Comparison of ENCODE assay signal across 18 cellular contexts in genomic region chr1:19862944-19863343, GRCh38. TPM values are rescaled to one million over a fixed set of nuclear protein-coding genes. Genes with fewer than 3 reads are reported as not detected.
DNase-seq lines count a peak whose midpoint lies in the region; ATAC-seq, FAIRE-seq and TF ChIP-seq lines count a peak whose summit lies in the region.
"Had no signal": no experiment of that assay in that cellular context is flagged by ENCODE, and none has a peak within 500 bp of the region (broad histone marks: within the 10 kb centered on the region; RNA-seq: fewer than 3 reads in every experiment).

No MANE protein-coding gene starts in this region.

- H3K27me3 ChIP-seq in breast epithelium (no peaks in the 10 kb centered on the region), IMR-90 (ENCODE audit: control insufficient read depth, insufficient read depth, low read length) (peaks cover 3% of the 10 kb centered on the region), K562 (ENCODE audit: control insufficient read depth in 2 of 2, insufficient read depth in 2 of 2, low read length in 2 of 2) (peaks cover 5 to 11% of the 10 kb centered on the region in 2 experiments; a peak in 3 of 5 replicates), tibial artery (peaks cover 0 to 11% of the 10 kb centered on the region in 2 donors)
- H3K27me3 ChIP-seq: BLaER1 had no signal

- no peak overlapping the region for H2AFZ ChIP-seq in IMR-90 (replicated peaks; ENCODE audit: low read length, poor library complexity)
- no peak overlapping the region for H2AFZ ChIP-seq in K562 (ENCODE audit: low read depth, low read length)
- H2AFZ ChIP-seq in OCI-LY7 (ENCODE audit: low read length): no peak overlapping the region

- no peak overlapping the region for H4K91ac ChIP-seq in IMR-90 (ENCODE audit: insufficient read depth, low read depth, low read length)

- no peak overlapping the region for H2BK120ac ChIP-seq in IMR-90 (ENCODE audit: low read depth, low read length)

- H2AK9ac ChIP-seq in IMR-90 (replicated peaks; ENCODE audit: low read depth, low read length, poor library complexity): no peak overlapping the region

- no peak overlapping the region for H3K4ac ChIP-seq in IMR-90 (ENCODE audit: low read depth, low read length)

- no peaks in the 10 kb centered on the region for H3K36me3 ChIP-seq in breast epithelium
- no peaks in the 10 kb centered on the region for H3K36me3 ChIP-seq in IMR-90 (ENCODE audit: control insufficient read depth, insufficient read depth, low read length)
- H3K36me3 ChIP-seq in K562 (ENCODE audit: control insufficient read depth, insufficient read depth, low read length): no peaks in the 10 kb centered on the region
- H3K36me3 ChIP-seq in OCI-LY7 (ENCODE audit: insufficient read depth, low read length): no peaks in the 10 kb centered on the region
- no peaks in the 10 kb centered on the region for H3K36me3 ChIP-seq in tibial artery
- H3K36me3 ChIP-seq: BLaER1 had no signal

- no peaks in the 10 kb centered on the region for H3K27me3 Mint-ChIP-seq in MCF 10A (ENCODE audit: insufficient read depth, unreplicated experiment)

- H3K27ac ChIP-seq in breast epithelium (no peak overlapping the region), IMR-90 (ENCODE audit: insufficient read depth, low read length) (no peak overlapping the region), K562 (ENCODE audit: extremely low read depth, low read depth, low read length) (no peak overlapping the region), OCI-LY7 (ENCODE audit: low read depth, low read length, poor library complexity, severe bottlenecking) (no peak overlapping the region), tibial artery (no peak overlapping the region)
- H3K27ac ChIP-seq: BLaER1 had no signal

- H4K20me1 ChIP-seq in IMR-90 (ENCODE audit: insufficient read depth, low read length) (no peaks in the 10 kb centered on the region), K562 (replicated peaks; ENCODE audit: control insufficient read depth, insufficient read depth, low read length) (no peaks in the 10 kb centered on the region; the same call in 1 of the 2 replicates), OCI-LY7 (ENCODE audit: insufficient read depth, low read length) (no peaks in the 10 kb centered on the region)
- H4K20me1 ChIP-seq: BLaER1 had no signal

- peak overlapping the region; percentile 59 for H3K27ac Mint-ChIP-seq in MCF 10A (ENCODE audit: low read depth, unreplicated experiment)
- H3K27ac Mint-ChIP-seq: CD14-positive monocyte, H9 had no signal

- POLR2A ChIA-PET in MCF 10A (lab: Yijun Ruan, JAX): interaction anchor here (0.6 to 0.7 kb wide), 2 partner anchors 8 to 37 kb away, joined by 3 to 4 read pairs; no protein-coding TSS in a partner anchor
- POLR2A ChIA-PET in IMR-90 (lab: Charles Lee; ENCODE audit: unreplicated experiment): no interaction called here
- POLR2A ChIA-PET in K562 (lab: Yijun Ruan, JAX): interaction anchor here (2.2 kb wide), 1 partner anchor 15 kb away, joined by 6 read pairs; no protein-coding TSS in a partner anchor
- POLR2A ChIA-PET in OCI-LY7 (lab: Charles Lee): no interaction called here

- peak overlapping the region; percentile 57; the same call in 1 of the 2 replicates for H2BK20ac ChIP-seq in IMR-90 (ENCODE audit: low read depth, low read length)

- dilution Hi-C loops in IMR-90 (cut with HindIII; ENCODE audit: low sequenced_read_pairs, unreplicated experiment): no loop called here

- no peak overlapping the region for H4K5ac ChIP-seq in IMR-90 (ENCODE audit: low read depth, low read length)

- H3K9me3 Mint-ChIP-seq in MCF 10A (ENCODE audit: unreplicated experiment): no peaks in the 10 kb centered on the region

- no peak for TF ChIP-seq EP300 in K562 (IDR thresholded peaks at IDR 0.05; ENCODE audit: low read length)

- 60% methylated on average over 1 of the region's 3 CpGs; no CpG with 5 or more reads in 1 of the 2 experiments for WGBS in IMR-90 (ENCODE audit: extremely low coverage in 2 of 2, insufficient read length in 1 of 2), 2 experiments
- WGBS in K562 (ENCODE audit: insufficient coverage, low coverage, missing lambda C conversion rate): 6% methylated on average over 3 of the region's 3 CpGs

- TF ChIP-seq RAD21 in IMR-90 (IDR thresholded peaks at IDR 0.05; ENCODE audit: low read length) (no peak), K562 (CRISPR knock-in tag; conservative IDR thresholded peaks at IDR 0.05 in 1 of 2, IDR thresholded peaks at IDR 0.05 in 1 of 2) (no peak)

- ATAC-seq in IMR-90 (ENCODE audit: low read depth): no peak
- ATAC-seq in K562: no peak

- peaks cover 10% of the 10 kb centered on the region for H3K4me1 Mint-ChIP-seq in MCF 10A (ENCODE audit: insufficient read depth, unreplicated experiment)
- H3K4me1 Mint-ChIP-seq: CD4-positive, alpha-beta memory T cell had no signal

- H3K4me3 Mint-ChIP-seq in MCF 10A (ENCODE audit: unreplicated experiment): peak overlapping the region; percentile 16
- H3K4me3 Mint-ChIP-seq: CD14-positive monocyte; CD4-positive, alpha-beta memory T cell; H9 had no signal

- intact Hi-C loops in MCF 10A (cut with micrococcal nuclease): no loop called here
- intact Hi-C loops in breast epithelium (cut with DNase I; ENCODE audit: low total_unique reads): loop anchor here (2.0 kb wide), 1 partner anchor 48 kb away; the partner anchor contains the start of gene RNF186
- intact Hi-C loops in IMR-90 (cut with micrococcal nuclease): no loop called here
- intact Hi-C loops in K562 (cut with micrococcal nuclease): no loop called here
- intact Hi-C loops in OCI-LY7 (cut with micrococcal nuclease; ENCODE audit: unreplicated experiment): no loop called here
- intact Hi-C loops in tibial artery (cut with DNase I; ENCODE audit: low total_unique reads): loop anchor here (5.0 kb wide), 1 partner anchor 1511 kb away; no protein-coding TSS in a partner anchor

- H3K9me2 ChIP-seq in OCI-LY7 (ENCODE audit: insufficient read depth, low read length): no peaks in the 10 kb centered on the region

- H2AK5ac ChIP-seq in IMR-90 (ENCODE audit: low read depth, low read length): no peak overlapping the region

- H3K9me3 ChIP-seq in breast epithelium (no peaks in the 10 kb centered on the region), IMR-90 (ENCODE audit: control insufficient read depth, insufficient read depth, low read length) (peaks cover 3% of the 10 kb centered on the region; the same call in 1 of the 2 replicates), K562 (replicated peaks; ENCODE audit: control insufficient read depth, insufficient read depth, low read depth, low read length) (no peaks in the 10 kb centered on the region; the same call in 1 of the 2 replicates), OCI-LY7 (ENCODE audit: low read length) (no peaks in the 10 kb centered on the region), tibial artery (peaks cover 5 to 14% (median 12%) of the 10 kb centered on the region in 3 donors)

- 0 out of 3 replicates have a peak overlapping the region, but pooled peaks have one; percentile 83 for H2BK15ac ChIP-seq in IMR-90 (ENCODE audit: low read depth, low read length)

- H4K8ac ChIP-seq in IMR-90 (ENCODE audit: low read depth in 2 of 2, low read length in 2 of 2): no peak overlapping the region

- H3K9ac ChIP-seq in IMR-90 (ENCODE audit: low read depth, low read length): no peak overlapping the region
- no peak overlapping the region for H3K9ac ChIP-seq in K562 (ENCODE audit: insufficient read depth in 1 of 2, low read depth in 2 of 2, low read length in 2 of 2)
- H3K9ac ChIP-seq: BLaER1 had no signal

- H2BK5ac ChIP-seq in IMR-90 (ENCODE audit: low read depth, low read length, poor library complexity, severe bottlenecking): no peak overlapping the region

- peaks cover 6% of the 10 kb centered on the region for H3K9me1 ChIP-seq in IMR-90 (ENCODE audit: insufficient read depth, low read length)
- no peaks in the 10 kb centered on the region for H3K9me1 ChIP-seq in K562 (ENCODE audit: control insufficient read depth, insufficient read depth, low read length)

- no peak for TF ChIP-seq CTCF in MCF 10A (IDR thresholded peaks at IDR 0.05; ENCODE audit: unreplicated experiment)
- no peak for TF ChIP-seq CTCF in breast epithelium (IDR thresholded peaks at IDR 0.05)
- no peak for TF ChIP-seq CTCF in IMR-90 (conservative IDR thresholded peaks at IDR 0.05; ENCODE audit: low read depth, low read length)
- no peak for TF ChIP-seq CTCF in K562 (IDR thresholded peaks at IDR 0.05 in 2 of 3, conservative IDR thresholded peaks at IDR 0.05 in 1 of 3; ENCODE audit: insufficient read depth in 2 of 3, low read depth in 1 of 3, low read length in 3 of 3)
- no peak for TF ChIP-seq CTCF in OCI-LY7 (conservative IDR thresholded peaks at IDR 0.05; ENCODE audit: low read length)
- TF ChIP-seq CTCF in tibial artery (IDR thresholded peaks at IDR 0.05): no peak

- H3K18ac ChIP-seq in IMR-90 (ENCODE audit: low read depth, low read length): no peak overlapping the region

- no peaks in the 10 kb centered on the region for H3K79me1 ChIP-seq in IMR-90 (ENCODE audit: low read depth in 1 of 2, low read length in 2 of 2)

- no peak for FAIRE-seq in K562 (lab: Jason Lieb, UNC)
- FAIRE-seq: H1 had no signal

- no TSS peak for BruUV-seq in MCF 10A (replicated peaks; lab: Mats Ljungman, UMichigan)
- no TSS peak for BruUV-seq in IMR-90 (replicated peaks; lab: Mats Ljungman, UMichigan)
- BruUV-seq in K562 (replicated peaks; lab: Mats Ljungman, UMichigan): no TSS peak
- BruUV-seq in OCI-LY7 (replicated peaks; lab: Mats Ljungman, UMichigan): no TSS peak

- H3K4me2 ChIP-seq in IMR-90 (ENCODE audit: low read depth, low read length) (no peak overlapping the region), K562 (ENCODE audit: insufficient read depth, low read length) (no peak overlapping the region), OCI-LY7 (ENCODE audit: low read length) (no peak overlapping the region)
- H3K4me2 ChIP-seq: BLaER1 had no signal

- H3K79me2 ChIP-seq in K562 (ENCODE audit: control insufficient read depth, insufficient read depth, low read length) (no peaks in the 10 kb centered on the region), OCI-LY7 (ENCODE audit: insufficient read depth, low read depth, low read length) (no peaks in the 10 kb centered on the region)

- H3K4me3 ChIP-seq in breast epithelium (no peak overlapping the region), IMR-90 (ENCODE audit: insufficient read depth, low read depth, low read length) (no peak overlapping the region), K562 (no peak overlapping the region), OCI-LY7 (ENCODE audit: low read depth, low read length, poor library complexity, severe bottlenecking) (no peak overlapping the region), tibial artery (no peak overlapping the region)
- H3K4me3 ChIP-seq: BLaER1 had no signal

- H3K14ac ChIP-seq in IMR-90 (replicated peaks; ENCODE audit: low read depth, low read length): no peak overlapping the region

- no peak overlapping the region for H3K56ac ChIP-seq in IMR-90 (ENCODE audit: extremely low read depth, insufficient read depth, low read length)

- H3K36me3 Mint-ChIP-seq in MCF 10A (ENCODE audit: insufficient read depth, unreplicated experiment): no peaks in the 10 kb centered on the region
- H3K36me3 Mint-ChIP-seq: CD14-positive monocyte had no signal

- no peak for DNase-seq in MCF 10A (ENCODE audit: unreplicated experiment)
- no peak for DNase-seq in breast epithelium (ENCODE audit: low spot score in 2 of 2)
- no peak for DNase-seq in IMR-90
- DNase-seq in K562 (ENCODE audit: extremely low read depth in 1 of 4, low spot score in 3 of 4): no peak
- no peak for DNase-seq in cerebellar cortex (ENCODE audit: low spot score)
- DNase-seq in OCI-LY7 (ENCODE audit: low spot score): no peak
- no peak for DNase-seq in tibial artery
- DNase-seq: 8988T; CD4-positive, alpha-beta memory T cell; DMS79 treated with DMSO at 0.1 percent for 48 hours; GF-D8; H9 had no signal

- H3K23ac ChIP-seq in IMR-90 (ENCODE audit: low read depth, low read length): no peak overlapping the region

- H3K4me1 ChIP-seq in breast epithelium (no peaks in the 10 kb centered on the region), IMR-90 (ENCODE audit: control insufficient read depth, insufficient read depth, low read length) (peaks cover 6% of the 10 kb centered on the region; the same call in 1 of the 2 replicates), K562 (replicated peaks in 1 of 2; ENCODE audit: control insufficient read depth in 2 of 2, insufficient read depth in 2 of 2, low read length in 2 of 2) (peaks cover 0 to 13% of the 10 kb centered on the region in 2 experiments; a peak in 2 of 5 replicates), OCI-LY7 (ENCODE audit: insufficient read depth, low read length, poor library complexity, severe bottlenecking) (no peaks in the 10 kb centered on the region), tibial artery (no peaks in the 10 kb centered on the region)
- H3K4me1 ChIP-seq: BLaER1 had no signal

- in situ Hi-C loops in IMR-90 (cut with MboI; ENCODE audit: low sequenced_read_pairs): no loop called here
- in situ Hi-C loops in K562 (cut with MboI): no loop called here

- CTCF ChIA-PET in MCF 10A (lab: Yijun Ruan, JAX) (interaction anchor here (0.6 kb wide), 1 partner anchor 20 kb away, joined by 4 read pairs; no protein-coding TSS in a partner anchor), IMR-90 (lab: Yijun Ruan, JAX) (no interaction called here), K562 (lab: Yijun Ruan, JAX; ENCODE audit: low intra/inter-chr PET ratio) (no interaction called here), OCI-LY7 (lab: Charles Lee; ENCODE audit: unreplicated experiment) (no interaction called here)

- TF ChIP-seq POLR2A in breast epithelium (IDR thresholded peaks at IDR 0.05): no peak
- no peak for TF ChIP-seq POLR2A in IMR-90 (IDR thresholded peaks at IDR 0.05; ENCODE audit: low read depth, low read length)
- no peak for TF ChIP-seq POLR2A in K562 (conservative IDR thresholded peaks at IDR 0.05)

RNA-seq across cellular contexts. Expression of gene OTUD3, which starts 19.3 kb away (rescaled TPM):
- 11.6 and 12.0 TPM in 2 replicates for total RNA-seq in MCF 10A (2022)
- total RNA-seq in breast epithelium: 10 to 100 TPM in 1 of 3 donors, 1 to 10 TPM in 2; 5.8 to 11.1 (median 8.5) TPM
- 2.9 and 6.1 TPM in 2 replicates for total RNA-seq in IMR-90 (2012; rRNA removed)
- 2.6 and 3.1 TPM in 2 replicates for polyA plus RNA-seq in IMR-90 (2012; rRNA removed)
- 0.89 and 1.4 TPM in 2 replicates for polyA plus RNA-seq in IMR-90 (2012; cell fraction: cytosol; rRNA removed)
- polyA plus RNA-seq in IMR-90 (2012; cell fraction: nucleus; rRNA removed; ENCODE audit: low replicate concordance): 4.3 and 10.2 TPM in 2 replicates
- total RNA-seq in K562 (2011; cell fraction: chromatin; rRNA removed; ENCODE audit: low replicate concordance): 45.0 and 82.9 TPM in 2 replicates
- total RNA-seq in K562 (2011; cell fraction: nucleolus; rRNA removed): 21.7 and 25.0 TPM in 2 replicates
- total RNA-seq in K562 (2011; cell fraction: nucleoplasm; rRNA removed): 43.3 and 74.3 TPM in 2 replicates
- 5.6 and 5.9 TPM in 2 replicates for total RNA-seq in K562 (2014; rRNA removed)
- 13.6 and 16.0 TPM in 2 replicates for total RNA-seq in K562 (2014; rRNA removed; fragmentation: Illumina TruSeq; extraction: Trizol)
- total RNA-seq in K562 (2015; rRNA removed; fragmentation: Illumina TruSeq; extraction: Trizol): 13.7 and 15.6 TPM in 2 replicates
- total RNA-seq in K562 (2021): 10.9 and 13.3 TPM in 2 replicates
- 16.6 and 18.8 TPM in 2 replicates for polyA plus RNA-seq in K562 (2011; rRNA removed)
- polyA plus RNA-seq in K562 (2011; cell fraction: cytosol; rRNA removed): 2.9 and 13.2 TPM in 2 replicates
- 22.7 and 36.7 TPM in 2 replicates for polyA plus RNA-seq in K562 (2011; cell fraction: nucleus; rRNA removed)
- polyA plus RNA-seq in K562 (2012): 6.3 TPM in 2 replicates
- 8.3 and 8.6 TPM in 2 replicates for polyA plus RNA-seq in K562 (2014; fragmentation: Illumina TruSeq; extraction: Trizol)
- polyA plus RNA-seq in K562 (2014; fragmentation: Nextera tagmentation; extraction: Ambion mirVana): 1 to 10 TPM; 2.0 to 2.8 TPM
- 11.0 and 11.7 TPM in 2 replicates for polyA plus RNA-seq in K562 (2014; rRNA removed)
- polyA minus RNA-seq in K562 (2011; rRNA and poly(A)+ RNA removed): 23.5 and 27.6 TPM in 2 replicates
- polyA minus RNA-seq in K562 (2011; cell fraction: cytosol; rRNA and poly(A)+ RNA removed): 3.9 and 5.8 TPM in 2 replicates
- 19.0 and 27.2 TPM in 2 replicates for polyA minus RNA-seq in K562 (2011; cell fraction: nucleus; rRNA and poly(A)+ RNA removed)
- 5.6 and 7.3 TPM in 2 replicates for total RNA-seq in OCI-LY7 (2014; rRNA removed; shearing (Covaris generic))
- 12.2 and 14.7 TPM in 2 replicates for total RNA-seq in OCI-LY7 (2022)

RNA-seq across cellular contexts. Expression of gene RNF186, which starts 47.9 kb away (rescaled TPM):
- total RNA-seq in MCF 10A (2022) (not detected in 2 replicates), breast epithelium (1 to 10 TPM in 1 of 3 donors, under 1 TPM in 1, not detected in 1; 0.44 to 4.3 TPM), IMR-90 (2012; rRNA removed) (not detected in 2 replicates), K562 (2014; rRNA removed) (not detected in 2 replicates), K562 (2014; rRNA removed; fragmentation: Illumina TruSeq; extraction: Trizol) (not detected in 2 replicates), K562 (2015; rRNA removed; fragmentation: Illumina TruSeq; extraction: Trizol) (not detected in 2 replicates), K562 (2021) (not detected in 2 replicates), OCI-LY7 (2022) (not detected in 2 replicates)
- polyA plus RNA-seq in IMR-90 (2012; rRNA removed) (not detected in 2 replicates), K562 (2011; rRNA removed) (not detected in 2 replicates), K562 (2014; fragmentation: Illumina TruSeq; extraction: Trizol) (not detected in 2 replicates), K562 (2014; fragmentation: Nextera tagmentation; extraction: Ambion mirVana) (not detected), K562 (2014; rRNA removed) (not detected in 2 replicates)
- not detected in 2 replicates for polyA plus RNA-seq in IMR-90 (2012; cell fraction: cytosol; rRNA removed)
- not detected in 2 replicates for polyA plus RNA-seq in IMR-90 (2012; cell fraction: nucleus; rRNA removed; ENCODE audit: low replicate concordance)
- not detected in 2 replicates for total RNA-seq in K562 (2011; cell fraction: chromatin; rRNA removed; ENCODE audit: low replicate concordance)
- total RNA-seq in K562 (2011; cell fraction: nucleolus; rRNA removed): not detected in 2 replicates
- not detected in 2 replicates for total RNA-seq in K562 (2011; cell fraction: nucleoplasm; rRNA removed)
- polyA plus RNA-seq in K562 (2011; cell fraction: cytosol; rRNA removed): not detected in 2 replicates
- polyA plus RNA-seq in K562 (2011; cell fraction: nucleus; rRNA removed): not detected in 2 replicates
- not detected in 2 replicates for polyA plus RNA-seq in K562 (2012)
- not detected in 2 replicates for polyA minus RNA-seq in K562 (2011; rRNA and poly(A)+ RNA removed)
- polyA minus RNA-seq in K562 (2011; cell fraction: cytosol; rRNA and poly(A)+ RNA removed): not detected in 2 replicates
- not detected in 2 replicates for polyA minus RNA-seq in K562 (2011; cell fraction: nucleus; rRNA and poly(A)+ RNA removed)
- total RNA-seq in OCI-LY7 (2014; rRNA removed; shearing (Covaris generic)): not detected in 2 replicates
- total RNA-seq: A673; CD4-positive, alpha-beta memory T cell; H1; H9; HT-29 had no signal
- polyA plus RNA-seq: AG04450; CD14-positive monocyte; CD4-positive, alpha-beta memory T cell; H1 had no signal

Comparison
In these comparisons a context has a peak if more than half of its experiments do, and no peak if none do; other contexts are left out.
1. intact Hi-C loops: an anchor here in breast epithelium (2.0 kb wide) and tibial artery (5.0 kb wide); none called in MCF 10A, IMR-90, K562 and OCI-LY7.
2. POLR2A ChIA-PET loops: an anchor here in MCF 10A (0.6 to 0.7 kb wide) and K562 (2.2 kb wide); none called in IMR-90 and OCI-LY7.